Comparison of ENCODE assay signal across 31 cellular contexts in genomic region chr2:100265226-100265625, GRCh38. TPM values are rescaled to one million over a fixed set of nuclear protein-coding genes. Genes with fewer than 3 reads are reported as not detected.
"Had no signal": no experiment of that assay in that cellular context is flagged by ENCODE, and none has a peak within 500 bp of the region (broad histone marks: within the 10 kb centered on the region; RNA-seq: fewer than 3 reads in every experiment).

No MANE protein-coding gene starts in this region.

- H3K4me1 Mint-ChIP-seq: activated naive CD4-positive, alpha-beta T cell treated with anti-CD3 and anti-CD28 coated beads, Interleukin-2, amount 50 U/mL, for 24 hours; activated naive CD8-positive, alpha-beta T cell treated with anti-CD3 and anti-CD28 coated beads for 36 hours; activated T-helper 17 cell treated with anti-CD3 and anti-CD28 coated beads, Interleukin-2, amount 50 U/mL, for 72 hours; endodermal cell; T-helper 17 cell had no signal

- DNase-seq: activated B cell treated with CpG ODN at 0.5 μM for 24 hours; activated CD4-positive, alpha-beta T cell treated with anti-CD3 and anti-CD28 coated beads for 48 hours; activated CD4-positive, alpha-beta T cell treated with anti-CD3 and anti-CD28 coated beads, Interleukin-2, amount 50 U/mL, for 1 hour; activated CD4-positive, alpha-beta T cell treated with anti-CD3 and anti-CD28 coated beads, Interleukin-2, amount 50 U/mL, for 48 hours; activated CD8-positive, alpha-beta memory T cell treated with anti-CD3 and anti-CD28 coated beads for 24 hours; activated CD8-positive, alpha-beta T cell treated with anti-CD3 and anti-CD28 coated beads for 36 hours; activated gamma-delta T cell; activated naive CD4-positive, alpha-beta T cell; activated naive CD8-positive, alpha-beta T cell treated with anti-CD3 and anti-CD28 coated beads for 36 hours; activated naive CD8-positive, alpha-beta T cell treated with anti-CD3 and anti-CD28 coated beads, Interleukin-2, amount 50 U/mL, for 24 hours; activated T-cell treated with anti-CD3 and anti-CD28 coated beads, Interleukin-2, amount 50 U/mL, for 4 hours; amygdala; aorta; body of pancreas; central memory CD4-positive, alpha-beta T cell; dorsolateral prefrontal cortex; effector memory CD4-positive, alpha-beta T cell; endodermal cell; foreskin fibroblast; T-helper 1 cell; T-helper 17 cell; T1000; WERI-Rb-1 had no signal

- H3K4me3 Mint-ChIP-seq: activated B cell treated with CpG ODN at 0.5 μM for 24 hours; activated CD8-positive, alpha-beta T cell treated with anti-CD3 and anti-CD28 coated beads for 36 hours; activated naive CD4-positive, alpha-beta T cell treated with anti-CD3 and anti-CD28 coated beads, Interleukin-2, amount 50 U/mL, for 24 hours; activated naive CD8-positive, alpha-beta T cell treated with anti-CD3 and anti-CD28 coated beads for 36 hours; activated naive CD8-positive, alpha-beta T cell treated with anti-CD3 and anti-CD28 coated beads, Interleukin-2, amount 50 U/mL, for 24 hours; activated T-cell treated with anti-CD3 and anti-CD28 coated beads, Interleukin-2, amount 50 U/mL, for 4 hours; activated T-helper 17 cell treated with anti-CD3 and anti-CD28 coated beads, Interleukin-2, amount 50 U/mL, for 72 hours; dendritic cell treated with granulocyte-macrophage colony-stimulating factor and Interleukin-4, amounts not matched to agents 40 ng/mL and 50 ng/mL, for 4 days; endodermal cell; T-helper 17 cell; T-helper 2 cell treated with Interferon-gamma antibody and Interleukin-4, amounts not matched to agents 5 μg/mL and 100 μg/mL, for 36 hours had no signal

- H3K27ac ChIP-seq: body of pancreas, coronary artery, dorsolateral prefrontal cortex, WERI-Rb-1 had no signal

- ATAC-seq: activated CD4-positive, CD25-positive, alpha-beta regulatory T cell treated with anti-CD3 and anti-CD28 coated beads, Interleukin-2, amount 50 U/mL, for 24 hours; activated CD8-positive, alpha-beta T cell treated with anti-CD3 and anti-CD28 coated beads for 36 hours; activated naive CD8-positive, alpha-beta T cell treated with anti-CD3 and anti-CD28 coated beads, Interleukin-2, amount 50 U/mL, for 24 hours; activated T-cell treated with anti-CD3 and anti-CD28 coated beads, Interleukin-2, amount 50 U/mL, for 4 hours; activated T-helper 17 cell treated with anti-CD3 and anti-CD28 coated beads, Interleukin-2, amount 50 U/mL, for 72 hours; body of pancreas; esophagus mucosa; T-helper 17 cell had no signal

- H3K27me3 Mint-ChIP-seq: activated B cell treated with CpG ODN at 0.5 μM for 24 hours; activated CD8-positive, alpha-beta T cell treated with anti-CD3 and anti-CD28 coated beads for 36 hours; activated naive CD4-positive, alpha-beta T cell treated with anti-CD3 and anti-CD28 coated beads, Interleukin-2, amount 50 U/mL, for 24 hours; activated naive CD8-positive, alpha-beta T cell treated with anti-CD3 and anti-CD28 coated beads for 36 hours; activated naive CD8-positive, alpha-beta T cell treated with anti-CD3 and anti-CD28 coated beads, Interleukin-2, amount 50 U/mL, for 24 hours; activated T-helper 17 cell treated with anti-CD3 and anti-CD28 coated beads, Interleukin-2, amount 50 U/mL, for 72 hours; T-helper 17 cell had no signal

- H3K36me3 ChIP-seq: adrenal gland, WERI-Rb-1 had no signal

- H3K27me3 ChIP-seq: adrenal gland, body of pancreas, dorsolateral prefrontal cortex had no signal

- H3K9me3 Mint-ChIP-seq: activated B cell treated with CpG ODN at 0.5 μM for 24 hours; activated CD8-positive, alpha-beta T cell treated with anti-CD3 and anti-CD28 coated beads for 36 hours; activated naive CD4-positive, alpha-beta T cell treated with anti-CD3 and anti-CD28 coated beads, Interleukin-2, amount 50 U/mL, for 24 hours; activated naive CD8-positive, alpha-beta T cell treated with anti-CD3 and anti-CD28 coated beads for 36 hours; activated naive CD8-positive, alpha-beta T cell treated with anti-CD3 and anti-CD28 coated beads, Interleukin-2, amount 50 U/mL, for 24 hours; activated T-cell treated with anti-CD3 and anti-CD28 coated beads, Interleukin-2, amount 50 U/mL, for 4 hours; activated T-helper 17 cell treated with anti-CD3 and anti-CD28 coated beads, Interleukin-2, amount 50 U/mL, for 72 hours; dendritic cell treated with granulocyte-macrophage colony-stimulating factor and Interleukin-4, amounts not matched to agents 40 ng/mL and 50 ng/mL, for 4 days; endodermal cell; T-helper 2 cell treated with Interferon-gamma antibody and Interleukin-4, amounts not matched to agents 5 μg/mL and 100 μg/mL, for 36 hours had no signal

- H3K9me3 ChIP-seq: adrenal gland, body of pancreas had no signal

- H3K4me3 ChIP-seq: adrenal gland, body of pancreas, coronary artery, dorsolateral prefrontal cortex had no signal

- H3K27ac Mint-ChIP-seq: activated B cell treated with CpG ODN at 0.5 μM for 24 hours; activated CD8-positive, alpha-beta T cell treated with anti-CD3 and anti-CD28 coated beads for 36 hours; activated naive CD4-positive, alpha-beta T cell treated with anti-CD3 and anti-CD28 coated beads, Interleukin-2, amount 50 U/mL, for 24 hours; activated naive CD8-positive, alpha-beta T cell treated with anti-CD3 and anti-CD28 coated beads for 36 hours; activated naive CD8-positive, alpha-beta T cell treated with anti-CD3 and anti-CD28 coated beads, Interleukin-2, amount 50 U/mL, for 24 hours; activated T-helper 17 cell treated with anti-CD3 and anti-CD28 coated beads, Interleukin-2, amount 50 U/mL, for 72 hours; dendritic cell treated with granulocyte-macrophage colony-stimulating factor and Interleukin-4, amounts not matched to agents 40 ng/mL and 50 ng/mL, for 4 days; endodermal cell; T-helper 17 cell; T-helper 2 cell treated with Interferon-gamma antibody and Interleukin-4, amounts not matched to agents 5 μg/mL and 100 μg/mL, for 36 hours had no signal

RNA-seq across cellular contexts. Expression of gene LONRF2, which starts 57.1 kb away (rescaled TPM):
- total RNA-seq: activated naive CD8-positive, alpha-beta T cell treated with anti-CD3 and anti-CD28 coated beads for 36 hours had no signal
